13 cellular contexts compared by ENCODE assay signal in genomic region chr10:4849042-4849402, GRCh38. TPM values are rescaled to one million over a fixed set of nuclear protein-coding genes. Genes with fewer than 3 reads are reported as not detected.
DNase-seq lines count a peak whose midpoint lies in the region; ATAC-seq and TF ChIP-seq lines count a peak whose summit lies in the region.
"Had no signal": no experiment of that assay in that cellular context is flagged by ENCODE, and none has a peak within 500 bp of the region (broad histone marks: within the 10 kb centered on the region; RNA-seq: fewer than 3 reads in every experiment).

No MANE protein-coding gene starts in this region.

- H2BK5ac ChIP-seq in mesenchymal stem cell (ENCODE audit: low read depth, low read length, poor library complexity, severe bottlenecking): no peak overlapping the region

- H4K20me1 ChIP-seq in PC-3 (ENCODE audit: low read length): no peaks in the 10 kb centered on the region

- CTCF ChIA-PET in activated CD4-positive, alpha-beta T cell treated with anti-CD3 and anti-CD28 coated beads for 36 hours (lab: Charles Lee): interaction anchor here (0.5 to 5.6 kb wide), 44 partner anchors 10 to 773 kb away, joined by 3 to 46 read pairs (median 4); partner anchors contain the start of gene AKR1C3
- CTCF ChIA-PET in CD4-positive, alpha-beta T cell (lab: Charles Lee): interaction anchor here (0.5 to 2.3 kb wide), 33 partner anchors 12 to 1232 kb away, joined by 3 to 28 read pairs (median 5); partner anchors contain the start of genes AKR1C3 and AKR1E2
- CTCF ChIA-PET in PC-3 (lab: Charles Lee): interaction anchor here (0.9 kb wide), 1 partner anchor 97 kb away, joined by 4 read pairs; no protein-coding TSS in a partner anchor

- peaks cover 11% of the 10 kb centered on the region for H3K36me3 Mint-ChIP-seq in activated CD4-positive, alpha-beta T cell treated with anti-CD3 and anti-CD28 coated beads for 36 hours (ENCODE audit: low read depth)
- H3K36me3 Mint-ChIP-seq in CD4-positive, alpha-beta T cell (ENCODE audit: low read depth): peaks cover 20% of the 10 kb centered on the region
- H3K36me3 Mint-ChIP-seq: IgD-negative memory B cell had no signal

- H3F3A ChIP-seq in PC-3 (ENCODE audit: low read length, unreplicated experiment): no peaks in the 10 kb centered on the region

- no peaks in the 10 kb centered on the region for H3K79me2 ChIP-seq in PC-3 (ENCODE audit: low read length)

- peak overlapping the region in 1 of 2 experiments; percentile 26 for H3K14ac ChIP-seq in mesenchymal stem cell (ENCODE audit: low read length in 2 of 2)

- TF ChIP-seq CTCF in CD4-positive, alpha-beta T cell (IDR thresholded peaks at IDR 0.05): no peak
- no peak for TF ChIP-seq CTCF in PC-3 (conservative IDR thresholded peaks at IDR 0.05; ENCODE audit: low read depth, low read length)

- H3K4me3 ChIP-seq in PC-3 (ENCODE audit: low read length): no peak overlapping the region
- H3K4me3 ChIP-seq in mesenchymal stem cell (ENCODE audit: insufficient read depth in 1 of 2, low read depth in 1 of 2, low read length in 2 of 2): peak overlapping the region in 1 of 2 experiments; percentile 41
- H3K4me3 ChIP-seq: left lung, upper lobe of left lung had no signal

- H3K36me3 ChIP-seq in PC-3 (ENCODE audit: low read depth, low read length): no peaks in the 10 kb centered on the region
- H3K36me3 ChIP-seq in mesenchymal stem cell (ENCODE audit: control insufficient read depth in 1 of 2, insufficient read depth in 2 of 2, low read depth in 1 of 2, low read length in 2 of 2): peaks cover 0 to 3% of the 10 kb centered on the region in 2 experiments
- H3K36me3 ChIP-seq: left lung, upper lobe of left lung had no signal

- peaks cover 11% of the 10 kb centered on the region for H3K4me1 Mint-ChIP-seq in activated CD4-positive, alpha-beta T cell treated with anti-CD3 and anti-CD28 coated beads for 36 hours
- H3K4me1 Mint-ChIP-seq in CD4-positive, alpha-beta T cell (ENCODE audit: low read depth): peaks cover 8% of the 10 kb centered on the region

- BruUV-seq in PC-3 (replicated peaks; lab: Mats Ljungman, UMichigan): no TSS peak

- no peak overlapping the region for H3K23ac ChIP-seq in mesenchymal stem cell (ENCODE audit: low read length in 2 of 2)

- no peak overlapping the region for H2BK120ac ChIP-seq in mesenchymal stem cell (ENCODE audit: low read depth, low read length)

- H3K9me3 ChIP-seq in CD4-positive, alpha-beta T cell (ENCODE audit: control insufficient read depth, low read length): no peaks in the 10 kb centered on the region
- no peaks in the 10 kb centered on the region for H3K9me3 ChIP-seq in PC-3 (ENCODE audit: low read length)
- H3K9me3 ChIP-seq in mesenchymal stem cell (ENCODE audit: control insufficient read depth, low read length): no peaks in the 10 kb centered on the region
- H3K9me3 ChIP-seq: left lung, upper lobe of left lung had no signal

- H3K4me1 ChIP-seq in PC-3 (ENCODE audit: insufficient read depth, low read length) (peaks cover 11% of the 10 kb centered on the region; the same call in 1 of the 2 replicates), mesenchymal stem cell (ENCODE audit: control insufficient read depth, insufficient read depth, low read depth, low read length) (peaks cover 6% of the 10 kb centered on the region)

- 93% methylated on average over 5 of the region's 5 CpGs for WGBS in mesenchymal stem cell

- no peaks in the 10 kb centered on the region for H3K27me3 ChIP-seq in CD4-positive, alpha-beta T cell (ENCODE audit: control insufficient read depth, insufficient read depth, low read length)
- H3K27me3 ChIP-seq in PC-3 (ENCODE audit: low read length) (no peaks in the 10 kb centered on the region), mesenchymal stem cell (ENCODE audit: control insufficient read depth in 1 of 2, insufficient read depth in 1 of 2, low read length in 2 of 2) (no peaks in the 10 kb centered on the region)
- H3K27me3 ChIP-seq: left lung, upper lobe of left lung had no signal

- H2AK5ac ChIP-seq in mesenchymal stem cell (ENCODE audit: low read length, severe bottlenecking): no peak overlapping the region

- H3K79me1 ChIP-seq in mesenchymal stem cell (replicated peaks; ENCODE audit: low read length, poor library complexity, severe bottlenecking): no peaks in the 10 kb centered on the region

- no peak overlapping the region for H3K9ac ChIP-seq in PC-3 (ENCODE audit: low read length)
- H3K9ac ChIP-seq in mesenchymal stem cell (ENCODE audit: low read length): peak overlapping the region; percentile 67

- no peaks in the 10 kb centered on the region for H3K9me2 ChIP-seq in PC-3 (replicated peaks; ENCODE audit: low read length)

- no peaks in the 10 kb centered on the region for H3K9me3 Mint-ChIP-seq in activated CD4-positive, alpha-beta T cell treated with anti-CD3 and anti-CD28 coated beads for 36 hours (ENCODE audit: low read depth)
- H3K9me3 Mint-ChIP-seq in CD4-positive, alpha-beta T cell: no peaks in the 10 kb centered on the region
- H3K9me3 Mint-ChIP-seq: IgD-negative memory B cell had no signal

- H3K4ac ChIP-seq in mesenchymal stem cell (ENCODE audit: low read depth in 1 of 2, low read length in 2 of 2): no peak overlapping the region

- H3K27me3 Mint-ChIP-seq in activated CD4-positive, alpha-beta T cell treated with anti-CD3 and anti-CD28 coated beads for 36 hours: no peaks in the 10 kb centered on the region
- no peaks in the 10 kb centered on the region for H3K27me3 Mint-ChIP-seq in CD4-positive, alpha-beta T cell

- intact Hi-C loops in activated CD4-positive, alpha-beta T cell treated with anti-CD3 and anti-CD28 coated beads for 36 hours (cut with DNase I, micrococcal nuclease): loop anchor here (1.0 to 10.0 kb wide), 7 partner anchors 33 to 776 kb away; partner anchors contain the start of gene AKR1C3 (in 1 of the 2)
- intact Hi-C loops in CD4-positive, alpha-beta T cell (cut with DNase I, micrococcal nuclease): loop anchor here (1.0 to 5.0 kb wide), 9 partner anchors 32 to 1688 kb away; partner anchors contain the start of gene AKR1C3 (in 1 of the 2)
- intact Hi-C loops in PC-3 (cut with micrococcal nuclease): loop anchor here (1.0 to 5.0 kb wide), 6 partner anchors 133 to 586 kb away; partner anchors contain the start of gene AKR1C3

- H3K18ac ChIP-seq in mesenchymal stem cell (ENCODE audit: low read depth in 1 of 2, low read length in 2 of 2): peak overlapping the region in 1 of 2 experiments; percentile 0

- peak overlapping the region; percentile 13 for H4K91ac ChIP-seq in mesenchymal stem cell (ENCODE audit: low read length)

- ATAC-seq in activated CD4-positive, alpha-beta T cell treated with anti-CD3 and anti-CD28 coated beads for 36 hours: no peak
- ATAC-seq in CD4-positive, alpha-beta T cell (ENCODE audit: poor library complexity): no peak
- no peak for ATAC-seq in PC-3

- peak overlapping the region; percentile 55 for H3K27ac Mint-ChIP-seq in activated CD4-positive, alpha-beta T cell treated with anti-CD3 and anti-CD28 coated beads for 36 hours
- peak overlapping the region; percentile 45 for H3K27ac Mint-ChIP-seq in CD4-positive, alpha-beta T cell

- no peak overlapping the region for H3K4me3 Mint-ChIP-seq in activated CD4-positive, alpha-beta T cell treated with anti-CD3 and anti-CD28 coated beads for 36 hours
- no peak overlapping the region for H3K4me3 Mint-ChIP-seq in CD4-positive, alpha-beta T cell

- DNase-seq in activated CD4-positive, alpha-beta T cell treated with anti-CD3 and anti-CD28 coated beads for 36 hours: no peak
- no peak for DNase-seq in activated CD4-positive, alpha-beta T cell treated with anti-CD3 and anti-CD28 coated beads for 4 hours
- no peak for DNase-seq in CD4-positive, alpha-beta T cell
- DNase-seq in PC-3 (no peak), mesenchymal stem cell (no peak), NCI-H1436 (lab: John Stamatoyannopoulos, UW) (no peak), NCI-H128 (lab: John Stamatoyannopoulos, UW; ENCODE audit: unreplicated experiment) (no peak), UCSD-AML1 (lab: John Stamatoyannopoulos, UW; ENCODE audit: unreplicated experiment) (no peak)

- H2BK15ac ChIP-seq in mesenchymal stem cell (ENCODE audit: low read depth, poor library complexity, severe bottlenecking): no peak overlapping the region

- POLR2A ChIA-PET in activated CD4-positive, alpha-beta T cell treated with anti-CD3 and anti-CD28 coated beads for 36 hours (lab: Charles Lee): no interaction called here
- POLR2A ChIA-PET in CD4-positive, alpha-beta T cell (lab: Charles Lee): interaction anchor here (1.2 to 1.7 kb wide), 2 partner anchors 13 to 23 kb away, joined by 5 read pairs; partner anchors contain the start of gene AKR1E2
- POLR2A ChIA-PET in PC-3 (lab: Charles Lee; ENCODE audit: unreplicated experiment): no interaction called here

- no peak overlapping the region for H4K8ac ChIP-seq in mesenchymal stem cell (ENCODE audit: low read length)

- peak overlapping the region in 1 of 2 experiments; percentile 45 for H2BK12ac ChIP-seq in mesenchymal stem cell (ENCODE audit: low read length in 2 of 2)

- H2AFZ ChIP-seq in PC-3 (ENCODE audit: low read length) (peak overlapping the region; percentile 54; the same call in 1 of the 2 replicates), mesenchymal stem cell (ENCODE audit: low read depth, low read length) (no peak overlapping the region)

- H3K4me2 ChIP-seq in PC-3 (ENCODE audit: low read length) (no peak overlapping the region), mesenchymal stem cell (ENCODE audit: low read length, poor library complexity, severe bottlenecking) (no peak overlapping the region)

- H3K27ac ChIP-seq in CD4-positive, alpha-beta T cell (ENCODE audit: low read depth, low read length): no peak overlapping the region
- H3K27ac ChIP-seq in PC-3 (ENCODE audit: low read length) (no peak overlapping the region), mesenchymal stem cell (ENCODE audit: low read length, poor library complexity, severe bottlenecking) (no peak overlapping the region)
- H3K27ac ChIP-seq: HL-60, left lung, RWPE1 had no signal

RNA-seq across cellular contexts. Expression of gene AKR1E2, which starts 23.0 kb away (rescaled TPM):
- total RNA-seq in activated CD4-positive, alpha-beta T cell treated with anti-CD3 and anti-CD28 coated beads for 36 hours: 10 to 100 TPM in 1 of 2 experiments, 1 to 10 TPM in 1; 9.8 to 13.4 TPM
- total RNA-seq in CD4-positive, alpha-beta T cell: 10 to 100 TPM; 26.0 to 30.4 TPM
- 0.36 TPM in 1 of 2 replicates, not detected in the other for total RNA-seq in PC-3 (2014; rRNA removed)
- 0.73 TPM for polyA plus RNA-seq in mesenchymal stem cell (2013, experiment 1 of 2)
- 0.52 TPM for polyA plus RNA-seq in mesenchymal stem cell (2013, experiment 2 of 2)
- polyA plus RNA-seq: IgD-negative memory B cell had no signal
